Comparison of ENCODE assay signal across 2 cellular contexts in genomic region chr2:25980951-25981350, GRCh38.
TF ChIP-seq lines count a peak whose summit lies in the region.

No MANE protein-coding gene starts in this region.

TF ChIP-seq in IMR-90, 13 proteins besides CTCF, POLR2A, EP300 and RAD21:
- TF ChIP-seq BHLHE40 (IDR thresholded peaks at IDR 0.05; ENCODE audit: low read depth, low read length): no peak
- no peak for TF ChIP-seq MAZ (IDR thresholded peaks at IDR 0.05; ENCODE audit: borderline replicate concordance, low read depth, low read length)
- no peak for TF ChIP-seq RFX5 (IDR thresholded peaks at IDR 0.05; ENCODE audit: low read depth, low read length)

TF ChIP-seq in H1, 55 proteins besides CTCF, POLR2A, EP300 and RAD21:
- TF ChIP-seq SUZ12 (IDR thresholded peaks at IDR 0.05; ENCODE audit: low read length) (no peak), SP1 (IDR thresholded peaks at IDR 0.05; ENCODE audit: low read depth, low read length) (no peak), GABPA (IDR thresholded peaks at IDR 0.05; ENCODE audit: borderline replicate concordance, insufficient read depth, low read length) (no peak), CHD1 (IDR thresholded peaks at IDR 0.05; ENCODE audit: low read depth, low read length) (no peak), CHD7 (IDR thresholded peaks at IDR 0.05; ENCODE audit: insufficient replicate concordance, low read length) (no peak), YY1 (IDR thresholded peaks at IDR 0.05; ENCODE audit: low read depth, low read length) (no peak), ZNF274 (IDR thresholded peaks at IDR 0.05; ENCODE audit: borderline replicate concordance, extremely low read depth, low read length) (no peak), SP2 (IDR thresholded peaks at IDR 0.05; ENCODE audit: low read length) (no peak), CBX5 (IDR thresholded peaks at IDR 0.05; ENCODE audit: low read depth, low read length) (no peak), JUN (IDR thresholded peaks at IDR 0.05; ENCODE audit: low read depth, low read length) (no peak), JUND (IDR thresholded peaks at IDR 0.05; ENCODE audit: low read length) (no peak), TBP (IDR thresholded peaks at IDR 0.05; ENCODE audit: low read depth, low read length) (no peak)
